Comparison of ENCODE assay signal across 13 cellular contexts in genomic region chr9:88992556-88992955, GRCh38. TPM values are rescaled to one million over a fixed set of nuclear protein-coding genes. Genes with fewer than 3 reads are reported as not detected.
DNase-seq lines count a peak whose midpoint lies in the region; ATAC-seq, FAIRE-seq and TF ChIP-seq lines count a peak whose summit lies in the region.
"Had no signal": no experiment of that assay in that cellular context is flagged by ENCODE, and none has a peak within 500 bp of the region (broad histone marks: within the 10 kb centered on the region; RNA-seq: fewer than 3 reads in every experiment).

No MANE protein-coding gene starts in this region.

- peak overlapping the region; percentile 43; the same call in 1 of the 2 replicates for H3K27ac ChIP-seq in ACC112 (ENCODE audit: low read depth, low read length)
- H3K27ac ChIP-seq in HUES6 (ENCODE audit: low read depth, low read length): no peak overlapping the region
- no peak overlapping the region for H3K27ac ChIP-seq in endothelial cell of umbilical vein (ENCODE audit: insufficient read depth, low read depth, low read length)
- H3K27ac ChIP-seq: colonic mucosa had no signal

- H3K27me3 ChIP-seq in ACC112 (ENCODE audit: insufficient read depth, low read length) (no peaks in the 10 kb centered on the region), HUES6 (ENCODE audit: control insufficient read depth, insufficient read depth, low read length) (peaks cover 3% of the 10 kb centered on the region), endothelial cell of umbilical vein (ENCODE audit: control insufficient read depth in 2 of 2, insufficient read depth in 2 of 2, low read length in 2 of 2) (no peaks in the 10 kb centered on the region)

- H3K27me3 Mint-ChIP-seq in nephron progenitor cell (ENCODE audit: low read depth, poor library complexity): peaks cover 3% of the 10 kb centered on the region
- H3K27me3 Mint-ChIP-seq in T-helper 17 cell: peaks cover 75% of the 10 kb centered on the region

- H3K36me3 ChIP-seq in ACC112 (ENCODE audit: insufficient read depth, low read length) (peaks cover 21% of the 10 kb centered on the region; the same call in 1 of the 2 replicates), HUES6 (ENCODE audit: control insufficient read depth, insufficient read depth, low read length) (peaks cover 14% of the 10 kb centered on the region; the same call in 1 of the 2 replicates), endothelial cell of umbilical vein (ENCODE audit: control insufficient read depth in 2 of 2, extremely low read depth in 1 of 2, insufficient read depth in 2 of 2, low read length in 2 of 2) (peaks cover 0 to under 1% of the 10 kb centered on the region in 2 experiments)
- H3K36me3 ChIP-seq: colonic mucosa had no signal

- H3K9me3 ChIP-seq in HUES6 (ENCODE audit: control insufficient read depth, insufficient read depth, low read depth, low read length) (no peaks in the 10 kb centered on the region), endothelial cell of umbilical vein (replicated peaks; ENCODE audit: control insufficient read depth, insufficient read depth, low read length) (no peaks in the 10 kb centered on the region), T-helper 17 cell (ENCODE audit: control insufficient read depth, low read length, poor library complexity, severe bottlenecking) (no peaks in the 10 kb centered on the region)
- H3K9me3 ChIP-seq: colonic mucosa had no signal

- H3K4me3 ChIP-seq in ACC112 (ENCODE audit: low read depth, low read length): peak overlapping the region; percentile 80
- H3K4me3 ChIP-seq in HUES6 (ENCODE audit: low read depth, low read length): peak overlapping the region; percentile 85
- peak overlapping the region; percentile 52 to 99 (median 96) for H3K4me3 ChIP-seq in endothelial cell of umbilical vein (replicated peaks in 1 of 3; ENCODE audit: insufficient read depth in 1 of 3, low read depth in 1 of 3, low read length in 3 of 3)

- H4K20me1 ChIP-seq in endothelial cell of umbilical vein (replicated peaks; ENCODE audit: control insufficient read depth, extremely low read depth, insufficient read depth, low read length): no peaks in the 10 kb centered on the region

- no peak for TF ChIP-seq POLR2A in endothelial cell of umbilical vein (IDR thresholded peaks at IDR 0.05; ENCODE audit: low read depth, low read length)

- H2AFZ ChIP-seq in ACC112 (ENCODE audit: low read length, unreplicated experiment) (no peak overlapping the region), endothelial cell of umbilical vein (ENCODE audit: low read depth, low read length) (no peak overlapping the region)

- H3K9me3 Mint-ChIP-seq in nephron progenitor cell: peaks cover under 1% of the 10 kb centered on the region
- H3K9me3 Mint-ChIP-seq: immature natural killer cell had no signal

- FAIRE-seq in endothelial cell of umbilical vein (lab: Jason Lieb, UNC): peak; percentile 55
- FAIRE-seq: GM18507, H54 had no signal

- no peaks in the 10 kb centered on the region for H3K9me1 ChIP-seq in endothelial cell of umbilical vein (replicated peaks; ENCODE audit: control insufficient read depth, extremely low read depth, insufficient read depth, low read length)

- POLR2A ChIA-PET in endothelial cell of umbilical vein (lab: Charles Lee): interaction anchor here (0.7 kb wide), 1 partner anchor 217 kb away, joined by 4 read pairs; no protein-coding TSS in a partner anchor

- DNase-seq in endothelial cell of umbilical vein (ENCODE audit: low read depth, low spot score): peak; percentile 10
- DNase-seq in nephron progenitor cell: no peak
- DNase-seq in AG20443 (ENCODE audit: low spot score): no peak
- no peak for DNase-seq in T-helper 17 cell
- DNase-seq in NCI-H1105 treated with DMSO at 0.1 percent for 48 hours (lab: John Stamatoyannopoulos, UW): no peak
- DNase-seq: colonic mucosa, immature natural killer cell, SW 1271 had no signal

- peaks cover 60% of the 10 kb centered on the region for H3K79me2 ChIP-seq in ACC112 (ENCODE audit: control insufficient read depth, insufficient read depth, low read length, unreplicated experiment)
- peaks cover 60% of the 10 kb centered on the region for H3K79me2 ChIP-seq in endothelial cell of umbilical vein (ENCODE audit: control insufficient read depth, insufficient read depth, low read length)

- ATAC-seq in GM19395 (IDR thresholded peaks at IDR 0.05; ENCODE audit: unreplicated experiment): no peak
- no peak for ATAC-seq in T-helper 17 cell

- no peak for TF ChIP-seq CTCF in endothelial cell of umbilical vein (IDR thresholded peaks at IDR 0.05; ENCODE audit: extremely low read depth in 1 of 2, insufficient read depth in 1 of 2, low read depth in 1 of 2, low read length in 2 of 2)
- no peak for TF ChIP-seq CTCF in nephron progenitor cell (IDR thresholded peaks at IDR 0.05)

- H3K4me1 ChIP-seq in ACC112 (ENCODE audit: control insufficient read depth, insufficient read depth, low read length, unreplicated experiment) (peaks cover 42% of the 10 kb centered on the region), HUES6 (ENCODE audit: control insufficient read depth, insufficient read depth, low read length) (peaks cover 28% of the 10 kb centered on the region), endothelial cell of umbilical vein (ENCODE audit: control insufficient read depth, extremely low read depth, insufficient read depth, low read length) (peaks cover 37% of the 10 kb centered on the region)
- H3K4me1 ChIP-seq: colonic mucosa had no signal

- intact Hi-C loops in endothelial cell of umbilical vein (cut with micrococcal nuclease): loop anchor here (5.0 kb wide), 2 partner anchors 45 to 605 kb away; partner anchors contain the start of gene SPIN1

- H3K9ac ChIP-seq in HUES6 (ENCODE audit: low read length) (peak overlapping the region; percentile 78), endothelial cell of umbilical vein (replicated peaks; ENCODE audit: extremely low read depth, insufficient read depth, low read length) (peak overlapping the region; percentile 83)

- peak overlapping the region; percentile 99 for H3K4me2 ChIP-seq in endothelial cell of umbilical vein (ENCODE audit: insufficient read depth, low read length)

- H3K27ac Mint-ChIP-seq in nephron progenitor cell: no peak overlapping the region
- no peak overlapping the region for H3K27ac Mint-ChIP-seq in T-helper 17 cell
- H3K27ac Mint-ChIP-seq: immature natural killer cell had no signal

- dilution Hi-C loops in endothelial cell of umbilical vein (cut with MboI; ENCODE audit: extremely low pct_ligation_motif_present, low sequenced_read_pairs): no loop called here

- CTCF ChIA-PET in endothelial cell of umbilical vein (lab: Charles Lee): interaction anchor here (2.4 to 4.5 kb wide), 3 partner anchors 9 to 331 kb away, joined by 8 to 24 read pairs (median 24); no protein-coding TSS in a partner anchor

- H3K4me3 Mint-ChIP-seq in nephron progenitor cell (peak overlapping the region; percentile 97), T-helper 17 cell (no peak overlapping the region)

- H3K4me1 Mint-ChIP-seq in nephron progenitor cell: peaks cover 83% of the 10 kb centered on the region
- peaks cover 8% of the 10 kb centered on the region for H3K4me1 Mint-ChIP-seq in T-helper 17 cell
- H3K4me1 Mint-ChIP-seq: immature natural killer cell had no signal

- H3K36me3 Mint-ChIP-seq in nephron progenitor cell (ENCODE audit: low read depth) (peaks cover 22% of the 10 kb centered on the region), T-helper 17 cell (ENCODE audit: low read depth) (no peaks in the 10 kb centered on the region)
- H3K36me3 Mint-ChIP-seq: immature natural killer cell had no signal

- TSS peak; percentile 31 for BruUV-seq in endothelial cell of umbilical vein (replicated peaks; lab: Mats Ljungman, UMichigan)

TF ChIP-seq in endothelial cell of umbilical vein, 7 proteins besides CTCF, POLR2A, EP300 and RAD21:
- TF ChIP-seq JUN (IDR thresholded peaks at IDR 0.05; ENCODE audit: borderline replicate concordance, insufficient read depth, insufficient read length, low read depth) (no peak), EZH2 (IDR thresholded peaks at IDR 0.05; ENCODE audit: borderline replicate concordance, low read depth, low read length, severe bottlenecking) (no peak), POLR2AphosphoS5 (IDR thresholded peaks at IDR 0.05; ENCODE audit: insufficient read depth, low read depth, low read length) (no peak), FOS (IDR thresholded peaks at IDR 0.05; ENCODE audit: borderline replicate concordance, insufficient read depth, low read length) (no peak), MYC (IDR thresholded peaks at IDR 0.05; ENCODE audit: low read depth, low read length) (no peak), MAX (IDR thresholded peaks at IDR 0.05; ENCODE audit: insufficient read depth, insufficient read length) (no peak), GATA2 (IDR thresholded peaks at IDR 0.05; ENCODE audit: insufficient read depth, insufficient read length, low read depth, low read length) (no peak)

RNA-seq across cellular contexts. Expression of gene S1PR3, which starts 1.3 kb away (rescaled TPM):
- total RNA-seq in endothelial cell of umbilical vein (18.9 and 25.8 TPM in 2 replicates), T-helper 17 cell (1 to 10 TPM in 1 of 2 donors, under 1 TPM in 1; 0.05 to 1.7 TPM)
- polyA plus RNA-seq in endothelial cell of umbilical vein: 11.3 and 12.5 TPM in 2 replicates
- 8.1 and 8.2 TPM in 2 replicates for polyA plus RNA-seq in endothelial cell of umbilical vein (2011; cell fraction: cytosol; rRNA removed)
- polyA plus RNA-seq in endothelial cell of umbilical vein (2011; cell fraction: nucleus; rRNA removed): 4.9 and 5.8 TPM in 2 replicates
- 38.8 and 39.5 TPM in 2 replicates for polyA plus RNA-seq in endothelial cell of umbilical vein (2012)
- polyA minus RNA-seq in endothelial cell of umbilical vein: 28.9 and 29.6 TPM in 2 replicates
- polyA minus RNA-seq in endothelial cell of umbilical vein (2011; cell fraction: cytosol; rRNA and poly(A)+ RNA removed): 11.6 TPM
- polyA minus RNA-seq in endothelial cell of umbilical vein (2011; cell fraction: nucleus; rRNA and poly(A)+ RNA removed): 10.6 and 11.3 TPM in 2 replicates
